ENCODE assay signal across 6 cellular contexts in the genomic region with DNA sequence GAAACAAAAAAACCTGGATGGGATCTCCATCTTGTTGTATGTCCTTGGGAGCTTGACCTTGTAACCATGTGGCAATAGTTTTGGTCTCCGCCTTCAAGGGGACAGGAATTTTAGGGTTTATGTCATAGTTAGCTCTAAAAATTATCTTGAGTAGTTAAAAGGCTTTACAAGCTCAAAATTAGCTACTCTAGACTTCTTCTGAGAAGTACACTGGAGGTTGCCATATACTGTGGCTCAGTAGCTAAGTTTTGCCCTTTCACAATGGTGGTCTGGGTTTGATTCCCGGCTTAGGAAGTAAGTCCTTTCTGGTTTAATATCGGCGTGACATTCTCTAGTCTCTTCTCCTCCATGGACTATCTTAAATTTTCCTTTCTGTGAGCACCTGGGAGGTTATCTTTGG.
"Had no signal": no experiment of that assay in that cellular context is flagged by ENCODE, and none has a peak within 500 bp of the region (broad histone marks: within the 10 kb centered on the region; RNA-seq: fewer than 3 reads in every experiment).

No MANE protein-coding gene starts in this region.

- DNase-seq: H7, HFFc6, KBM-7 had no signal

- H3K4me3 ChIP-seq: GM23338, HAP-1 had no signal

- H3K27ac ChIP-seq: HL-60 had no signal

- H3K4me1 ChIP-seq: HAP-1 had no signal

- H3K36me3 ChIP-seq: HAP-1 had no signal

- H3K4me2 ChIP-seq: GM23338 had no signal
